Comparison of ENCODE assay signal across 16 cellular contexts in the genomic region with DNA sequence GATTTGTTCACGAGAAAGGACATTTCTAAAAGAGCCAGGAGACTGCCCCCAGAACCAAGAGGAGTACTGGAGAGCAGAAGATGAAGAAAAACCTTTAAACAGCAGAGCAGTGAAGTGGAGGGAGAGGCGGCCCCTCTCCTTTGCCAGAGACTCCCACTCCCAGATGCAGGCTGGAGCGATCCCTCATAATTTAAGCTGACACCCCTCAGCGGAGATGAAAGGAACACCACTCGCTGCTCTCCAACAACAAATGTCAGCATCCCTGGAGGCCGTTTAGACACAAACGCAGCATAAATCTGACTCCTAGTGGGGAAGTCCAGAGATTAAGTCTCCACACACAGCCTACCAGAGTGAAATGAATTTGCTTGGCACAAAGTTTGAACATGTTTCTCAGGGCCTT.
"Had no signal": no experiment of that assay in that cellular context is flagged by ENCODE, and none has a peak within 500 bp of the region (broad histone marks: within the 10 kb centered on the region; RNA-seq: fewer than 3 reads in every experiment).

No MANE protein-coding gene starts in this region.

- H3K4me1 Mint-ChIP-seq: activated naive CD8-positive, alpha-beta T cell treated with anti-CD3 and anti-CD28 coated beads, Interleukin-2, amount 10 ng/mL, durations not matched to agents 7 days and 5 days; central memory CD8-positive, alpha-beta T cell; naive thymus-derived CD8-positive, alpha-beta T cell; stimulated activated naive CD8-positive, alpha-beta T cell treated with anti-CD3 and anti-CD28 coated beads, Interleukin-15, amount 100 ng/mL, for 72 hours had no signal

- H3K4me3 Mint-ChIP-seq: activated naive CD8-positive, alpha-beta T cell treated with anti-CD3 and anti-CD28 coated beads, Interleukin-2, amount 10 ng/mL, durations not matched to agents 7 days and 5 days; central memory CD8-positive, alpha-beta T cell; naive thymus-derived CD8-positive, alpha-beta T cell; stimulated activated naive CD8-positive, alpha-beta T cell treated with anti-CD3 and anti-CD28 coated beads, Interleukin-15, amount 100 ng/mL, for 72 hours had no signal

- H3K9me3 Mint-ChIP-seq: activated naive CD8-positive, alpha-beta T cell treated with anti-CD3 and anti-CD28 coated beads, Interleukin-2, amount 10 ng/mL, durations not matched to agents 7 days and 5 days; central memory CD8-positive, alpha-beta T cell; stimulated activated naive CD8-positive, alpha-beta T cell treated with anti-CD3 and anti-CD28 coated beads, Interleukin-15, amount 100 ng/mL, for 72 hours had no signal

- H3K27ac Mint-ChIP-seq: activated naive CD8-positive, alpha-beta T cell treated with anti-CD3 and anti-CD28 coated beads, Interleukin-2, amount 10 ng/mL, durations not matched to agents 7 days and 5 days; naive thymus-derived CD8-positive, alpha-beta T cell; stimulated activated naive CD8-positive, alpha-beta T cell treated with anti-CD3 and anti-CD28 coated beads, Interleukin-15, amount 100 ng/mL, for 72 hours had no signal

- H3K36me3 Mint-ChIP-seq: activated naive CD8-positive, alpha-beta T cell treated with anti-CD3 and anti-CD28 coated beads, Interleukin-2, amount 10 ng/mL, durations not matched to agents 7 days and 5 days; naive thymus-derived CD8-positive, alpha-beta T cell had no signal

- ATAC-seq: left lung; naive thymus-derived CD8-positive, alpha-beta T cell; psoas muscle; sciatic nerve; stimulated activated naive CD8-positive, alpha-beta T cell treated with anti-CD3 and anti-CD28 coated beads, Interleukin-15, amount 100 ng/mL, for 72 hours; upper lobe of right lung had no signal

- DNase-seq: activated CD4-positive, alpha-beta T cell treated with anti-CD3 and anti-CD28 coated beads, Interleukin-2, amount 50 U/mL, for 4 hours; activated CD4-positive, CD25-positive, alpha-beta regulatory T cell treated with anti-CD3 and anti-CD28 coated beads, Interleukin-2, amount 50 U/mL, for 72 hours; activated naive CD4-positive, alpha-beta T cell; activated naive CD8-positive, alpha-beta T cell treated with anti-CD3 and anti-CD28 coated beads, Interleukin-2, amount 10 ng/mL, durations not matched to agents 7 days and 5 days; activated T-cell treated with anti-CD3 and anti-CD28 coated beads for 4 hours; brain microvascular endothelial cell; left lung; mammary epithelial cell; naive thymus-derived CD8-positive, alpha-beta T cell; occipital lobe; psoas muscle; stimulated activated naive CD8-positive, alpha-beta T cell treated with anti-CD3 and anti-CD28 coated beads, Interleukin-15, amount 100 ng/mL, for 72 hours; testis; upper lobe of right lung had no signal
